8 cellular contexts compared by ENCODE assay signal in the genomic region with DNA sequence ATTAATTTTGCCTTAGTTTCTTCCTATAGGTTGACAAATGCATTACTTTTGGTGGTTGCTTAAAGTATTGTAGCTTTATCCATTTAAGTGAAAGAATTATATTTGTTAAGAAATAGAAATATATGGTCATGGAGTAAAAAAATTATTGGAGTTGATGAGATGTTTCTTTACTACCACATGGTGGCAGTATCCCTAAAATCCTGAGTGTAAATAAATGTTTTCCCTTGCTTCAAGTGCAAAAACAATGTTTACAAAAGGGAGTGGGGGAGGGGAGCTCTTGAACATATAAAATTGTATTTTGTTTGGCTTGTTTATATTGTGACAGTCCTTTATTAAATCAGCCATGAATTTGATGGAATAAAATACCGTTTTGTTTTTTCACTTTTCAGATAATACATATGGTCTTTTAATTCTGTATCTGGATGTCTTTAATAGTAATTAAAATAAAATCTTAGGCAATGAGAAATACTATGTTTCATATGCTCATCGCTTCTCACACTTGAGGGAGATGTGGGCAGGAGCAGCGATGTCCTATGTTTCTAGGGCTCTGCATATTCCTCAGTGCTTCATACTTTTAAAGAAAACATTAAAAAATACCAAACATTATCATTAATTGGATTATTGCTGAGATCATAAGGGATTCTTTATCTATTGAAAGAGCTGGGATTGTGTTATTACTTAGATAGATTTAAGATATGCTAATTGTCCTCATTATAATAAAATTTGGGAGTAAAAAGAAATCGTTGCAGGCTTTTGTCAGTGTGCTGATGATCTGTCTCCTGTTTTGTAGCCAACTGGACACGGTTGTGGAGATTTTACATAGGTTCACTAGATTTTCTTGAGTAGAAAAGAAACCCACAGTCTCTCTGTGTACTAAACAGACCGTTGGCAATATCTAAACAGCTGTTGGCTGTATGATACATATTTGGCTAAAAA.
DNase-seq lines count a peak whose midpoint lies in the region; ATAC-seq, FAIRE-seq and TF ChIP-seq lines count a peak whose summit lies in the region.

No MANE protein-coding gene starts in this region.

- intact Hi-C loops in ovary (cut with DNase I): no loop called here

- H3K36me3 ChIP-seq in HUES64 (ENCODE audit: insufficient read depth, low read length) (no peaks in the 10 kb centered on the region), upper lobe of left lung (no peaks in the 10 kb centered on the region), ovary (no peaks in the 10 kb centered on the region)

- H3K9ac ChIP-seq in HUES64 (ENCODE audit: low read depth, low read length): no peak overlapping the region

- peak; percentile 68 for DNase-seq in Ammon's horn (ENCODE audit: low spot score)
- no peak for DNase-seq in RCC 7860 (ENCODE audit: low spot score)
- peak in 1 of 2 donors; percentile 7 for DNase-seq in foreskin keratinocyte
- no peak for DNase-seq in upper lobe of left lung
- DNase-seq in ovary: no peak
- no peak for DNase-seq in AG08396 (ENCODE audit: low spot score)

- TF ChIP-seq EP300 in upper lobe of left lung (IDR thresholded peaks at IDR 0.05): no peak
- no peak for TF ChIP-seq EP300 in ovary (IDR thresholded peaks at IDR 0.05)

- TF ChIP-seq POLR2A in upper lobe of left lung (IDR thresholded peaks at IDR 0.05) (no peak), ovary (IDR thresholded peaks at IDR 0.05) (no peak)

- H3K4me3 ChIP-seq in HUES64 (ENCODE audit: low read length): no peak overlapping the region
- no peak overlapping the region for H3K4me3 ChIP-seq in upper lobe of left lung
- H3K4me3 ChIP-seq in ovary: no peak overlapping the region

- H3K4me1 ChIP-seq in HUES64 (ENCODE audit: insufficient read depth, low read length) (peaks cover 41% of the 10 kb centered on the region), foreskin keratinocyte (no peaks in the 10 kb centered on the region), upper lobe of left lung (peaks cover 0 to 3% (median 0%) of the 10 kb centered on the region in 4 donors), ovary (ENCODE audit: insufficient read depth) (no peaks in the 10 kb centered on the region)

- H3K27me3 ChIP-seq in HUES64 (ENCODE audit: insufficient read depth, low read length): no peaks in the 10 kb centered on the region
- no peaks in the 10 kb centered on the region for H3K27me3 ChIP-seq in foreskin keratinocyte
- no peaks in the 10 kb centered on the region for H3K27me3 ChIP-seq in upper lobe of left lung
- H3K27me3 ChIP-seq in ovary: no peaks in the 10 kb centered on the region

- no peak for ATAC-seq in foreskin keratinocyte
- peak in 1 of 2 donors; percentile 40 for ATAC-seq in upper lobe of left lung (ENCODE audit: low FRiP score in 2 of 2)
- ATAC-seq in GM19023 (IDR thresholded peaks at IDR 0.05; ENCODE audit: unreplicated experiment): no peak

- TF ChIP-seq CTCF in foreskin keratinocyte (conservative IDR thresholded peaks at IDR 0.05): peak; percentile 64
- TF ChIP-seq CTCF in upper lobe of left lung (IDR thresholded peaks at IDR 0.05): peak in 5 of 6 experiments; percentile 13 to 45 (median 27)
- no peak for TF ChIP-seq CTCF in ovary (IDR thresholded peaks at IDR 0.05)

- WGBS in HUES64: 32% methylated on average over 3 of the region's 6 CpGs
- WGBS in upper lobe of left lung, 2 donors: 47 to 48% methylated on average over 6 of the region's 6 CpGs
- WGBS in ovary, 3 donors: 18 to 22% (median 19%) methylated on average over 6 of the region's 6 CpGs

- H3K9me3 ChIP-seq in HUES64 (ENCODE audit: insufficient read depth, low read depth, low read length): no peaks in the 10 kb centered on the region
- H3K9me3 ChIP-seq in upper lobe of left lung: no peaks in the 10 kb centered on the region
- no peaks in the 10 kb centered on the region for H3K9me3 ChIP-seq in ovary

- peak; percentile 30 for FAIRE-seq in RCC 7860 (lab: Jason Lieb, UNC)

- H3K27ac ChIP-seq in HUES64 (ENCODE audit: low read depth, low read length) (0 out of 2 replicates have a peak overlapping the region, but pooled peaks have one; percentile 24), foreskin keratinocyte (no peak overlapping the region), upper lobe of left lung (no peak overlapping the region), ovary (no peak overlapping the region)

Comparison
In these comparisons a context has a peak if more than half of its experiments do, and no peak if none do; other contexts are left out.
1. CTCF ChIP-seq: peak in foreskin keratinocyte (single experiment) and upper lobe of left lung (5 of 6); none in ovary (0 of 3).